1 cellular context compared by ENCODE assay signal in genomic region chr7:66076459-66077329, GRCh38.
TF ChIP-seq lines count a peak whose summit lies in the region.

No MANE protein-coding gene starts in this region.

TF ChIP-seq in H1, 55 proteins besides CTCF, POLR2A, EP300 and RAD21:
- 0 out of 4 replicates have a peak, but pooled peaks of 1 of the 2 experiments have one; percentile 34 for TF ChIP-seq SIN3A (conservative IDR thresholded peaks at IDR 0.05 in 1 of 2, IDR thresholded peaks at IDR 0.05 in 1 of 2; ENCODE audit: low read depth in 1 of 2, low read length in 2 of 2)
- TF ChIP-seq CEBPB (IDR thresholded peaks at IDR 0.05; ENCODE audit: low read depth, low read length) = no peak
